Comparison of ENCODE assay signal across 29 cellular contexts in the genomic region with DNA sequence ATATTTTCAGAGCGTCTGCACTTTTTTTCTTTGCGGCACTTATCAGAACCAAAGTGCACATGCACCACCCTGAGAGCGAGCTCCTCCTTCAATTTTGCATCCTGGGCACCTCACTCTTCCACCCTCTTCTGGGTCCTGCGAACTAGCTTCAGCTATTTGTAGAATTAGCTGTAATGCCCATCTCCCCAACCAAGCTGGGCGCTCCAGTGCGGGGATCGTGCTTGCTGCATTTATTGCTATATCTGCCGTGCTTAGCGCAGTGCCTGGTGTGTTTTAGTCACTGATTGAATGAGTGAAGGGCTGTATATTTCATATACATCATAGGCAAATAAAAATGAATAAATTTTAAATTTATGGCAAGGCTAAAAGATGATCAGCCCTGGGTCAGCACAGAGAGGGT.
"Had no signal": no experiment of that assay in that cellular context is flagged by ENCODE, and none has a peak within 500 bp of the region (broad histone marks: within the 10 kb centered on the region; RNA-seq: fewer than 3 reads in every experiment).

No MANE protein-coding gene starts in this region.

- ATAC-seq: activated naive CD4-positive, alpha-beta T cell treated with anti-CD3 and anti-CD28 coated beads, Interleukin-2, amount 50 U/mL, for 72 hours; activated naive CD8-positive, alpha-beta T cell treated with anti-CD3 and anti-CD28 coated beads, Interleukin-2, amount 50 U/mL, for 24 hours; activated T-cell treated with anti-CD3 and anti-CD28 coated beads, Interleukin-2, amount 50 U/mL, for 4 hours; activated T-cell treated with anti-CD3 and anti-CD28 coated beads, Interleukin-2, amount 50 U/mL, for 72 hours; activated T-helper 17 cell treated with anti-CD3 and anti-CD28 coated beads, Interleukin-2, amount 50 U/mL, for 72 hours; body of pancreas had no signal

- DNase-seq: activated effector memory CD4-positive, alpha-beta T cell treated with anti-CD3 and anti-CD28 coated beads, Interleukin-2, amount 50 U/mL, for 16 hours; activated effector memory CD4-positive, alpha-beta T cell treated with Interleukin-2 at 50 U/mL for 16 hours; activated gamma-delta T cell; activated gamma-delta T cell treated with Interleukin-2 at 50 U/mL for 16 hours; activated naive CD4-positive, alpha-beta T cell; activated naive CD4-positive, alpha-beta T cell treated with anti-CD3 and anti-CD28 coated beads for 36 hours; activated naive CD4-positive, alpha-beta T cell treated with anti-CD3 and anti-CD28 coated beads, Interleukin-2, amount 10 ng/mL, durations not matched to agents 7 days and 5 days; activated naive CD4-positive, alpha-beta T cell treated with anti-CD3 and anti-CD28 coated beads, Interleukin-2, amount 50 U/mL, for 16 hours; activated naive CD4-positive, alpha-beta T cell treated with Interleukin-2 at 50 U/mL for 16 hours; activated naive CD8-positive, alpha-beta T cell treated with anti-CD3 and anti-CD28 coated beads for 36 hours; activated naive CD8-positive, alpha-beta T cell treated with anti-CD3 and anti-CD28 coated beads, Interleukin-2, amount 10 ng/mL, durations not matched to agents 7 days and 5 days; activated naive CD8-positive, alpha-beta T cell treated with anti-CD3 and anti-CD28 coated beads, Interleukin-2, amount 50 U/mL, for 24 hours; activated T-cell treated with anti-CD3 and anti-CD28 coated beads, Interleukin-2, amount 50 U/mL, for 1 hour; activated T-cell treated with anti-CD3 and anti-CD28 coated beads, Interleukin-2, amount 50 U/mL, for 24 hours; activated T-cell treated with anti-CD3 and anti-CD28 coated beads, Interleukin-2, amount 50 U/mL, for 4 hours; activated T-cell treated with anti-CD3 and anti-CD28 coated beads, Interleukin-2, amount 50 U/mL, for 48 hours; activated T-cell treated with anti-CD3 and anti-CD28 coated beads, Interleukin-2, amount 50 U/mL, for 72 hours; adrenal gland; amniotic stem cell; amygdala; anterior cingulate cortex; aorta; body of pancreas; brain microvascular endothelial cell; caudate nucleus; central memory CD4-positive, alpha-beta T cell; cerebellar nuclear complex had no signal
